In genomic region chr1:32031578-32032286, GRCh38 we compare ENCODE assay signal across 11 cellular contexts. TPM values are rescaled to one million over a fixed set of nuclear protein-coding genes. Genes with fewer than 3 reads are reported as not detected.
A peak's percentile ranks its signal among the peaks of the same experiment; 100 is the strongest.
DNase-seq lines count a peak whose midpoint lies in the region; ATAC-seq and TF ChIP-seq lines count a peak whose summit lies in the region.
"Had no signal": no experiment of that assay in that cellular context is flagged by ENCODE, and none has a peak within 500 bp of the region (broad histone marks: within the 10 kb centered on the region; RNA-seq: fewer than 3 reads in every experiment).

No MANE protein-coding gene starts in this region.

- H3K9me3 ChIP-seq in thoracic aorta, result no peaks in the 10 kb centered on the region
- H3K9me3 ChIP-seq: BE2C had no signal

- H3K4me1 ChIP-seq in thoracic aorta (ENCODE audit: control insufficient read depth in 1 of 2, low read depth in 2 of 2), result peaks cover 9 to 41% of the 10 kb centered on the region in 2 donors
- H3K4me1 ChIP-seq: BE2C had no signal

- intact Hi-C loops in activated T-helper 2 cell treated with anti-CD3 and anti-CD28 coated beads, Interferon-gamma antibody, Interleukin-2, Interleukin-4, amounts not matched to agents 10 μg/mL and 5 μg/mL and 100 μg/mL, durations not matched to agents 14 hours and 24 hours and 36 hours (cut with micrococcal nuclease), result no loop called here

- H3K36me3 ChIP-seq in thoracic aorta, result peaks cover 23% of the 10 kb centered on the region

- no peaks in the 10 kb centered on the region for H3K9me3 Mint-ChIP-seq in activated naive CD8-positive, alpha-beta T cell (ENCODE audit: low read depth)
- H3K9me3 Mint-ChIP-seq in activated naive CD8-positive, alpha-beta T cell treated with anti-CD3 and anti-CD28 coated beads, Interleukin-2, amount 50 U/mL, for 24 hours, result no peaks in the 10 kb centered on the region
- no peaks in the 10 kb centered on the region for H3K9me3 Mint-ChIP-seq in activated T-helper 2 cell treated with anti-CD3 and anti-CD28 coated beads, Interferon-gamma antibody, Interleukin-2, Interleukin-4, amounts not matched to agents 10 μg/mL and 5 μg/mL and 100 μg/mL, durations not matched to agents 14 hours and 24 hours and 36 hours

- peaks cover 7% of the 10 kb centered on the region for H3K36me3 Mint-ChIP-seq in activated naive CD8-positive, alpha-beta T cell
- peaks cover 50% of the 10 kb centered on the region for H3K36me3 Mint-ChIP-seq in activated naive CD8-positive, alpha-beta T cell treated with anti-CD3 and anti-CD28 coated beads, Interleukin-2, amount 50 U/mL, for 24 hours (ENCODE audit: low read depth)
- peaks cover 66% of the 10 kb centered on the region for H3K36me3 Mint-ChIP-seq in activated T-helper 2 cell treated with anti-CD3 and anti-CD28 coated beads, Interferon-gamma antibody, Interleukin-2, Interleukin-4, amounts not matched to agents 10 μg/mL and 5 μg/mL and 100 μg/mL, durations not matched to agents 14 hours and 24 hours and 36 hours (ENCODE audit: low read depth)

- no peak for ATAC-seq in activated naive CD8-positive, alpha-beta T cell treated with anti-CD3 and anti-CD28 coated beads, Interleukin-2, amount 50 U/mL, for 24 hours
- ATAC-seq in thoracic aorta (ENCODE audit: insufficient number of reproducible peaks, low FRiP score, low read depth), result no peak
- no peak for ATAC-seq in GM18867 (IDR thresholded peaks at IDR 0.05; ENCODE audit: unreplicated experiment)
- ATAC-seq in GM19023 (IDR thresholded peaks at IDR 0.05; ENCODE audit: unreplicated experiment), result no peak

- H3K27me3 Mint-ChIP-seq in activated naive CD8-positive, alpha-beta T cell, result no peaks in the 10 kb centered on the region
- no peaks in the 10 kb centered on the region for H3K27me3 Mint-ChIP-seq in activated naive CD8-positive, alpha-beta T cell treated with anti-CD3 and anti-CD28 coated beads, Interleukin-2, amount 50 U/mL, for 24 hours
- no peaks in the 10 kb centered on the region for H3K27me3 Mint-ChIP-seq in activated T-helper 2 cell treated with anti-CD3 and anti-CD28 coated beads, Interferon-gamma antibody, Interleukin-2, Interleukin-4, amounts not matched to agents 10 μg/mL and 5 μg/mL and 100 μg/mL, durations not matched to agents 14 hours and 24 hours and 36 hours (ENCODE audit: low read depth)

- peak overlapping the region; percentile 19 for H3K4me3 ChIP-seq in thoracic aorta

- no peak overlapping the region for H3K4me3 Mint-ChIP-seq in activated naive CD8-positive, alpha-beta T cell
- H3K4me3 Mint-ChIP-seq in activated naive CD8-positive, alpha-beta T cell treated with anti-CD3 and anti-CD28 coated beads, Interleukin-2, amount 50 U/mL, for 24 hours, result no peak overlapping the region
- no peak overlapping the region for H3K4me3 Mint-ChIP-seq in activated T-helper 2 cell treated with anti-CD3 and anti-CD28 coated beads, Interferon-gamma antibody, Interleukin-2, Interleukin-4, amounts not matched to agents 10 μg/mL and 5 μg/mL and 100 μg/mL, durations not matched to agents 14 hours and 24 hours and 36 hours (ENCODE audit: low read depth)

- no peaks in the 10 kb centered on the region for H3K27me3 ChIP-seq in thoracic aorta (replicated peaks; ENCODE audit: insufficient read depth)
- H3K27me3 ChIP-seq: BE2C had no signal

- TF ChIP-seq CTCF in thoracic aorta (IDR thresholded peaks at IDR 0.05), result no peak

- peak overlapping the region; percentile 13 to 47 for H3K27ac ChIP-seq in thoracic aorta

- peaks cover 48% of the 10 kb centered on the region for H3K4me1 Mint-ChIP-seq in activated naive CD8-positive, alpha-beta T cell (ENCODE audit: low read depth)
- H3K4me1 Mint-ChIP-seq in activated naive CD8-positive, alpha-beta T cell treated with anti-CD3 and anti-CD28 coated beads, Interleukin-2, amount 50 U/mL, for 24 hours, result peaks cover 18% of the 10 kb centered on the region
- peaks cover 29% of the 10 kb centered on the region for H3K4me1 Mint-ChIP-seq in activated T-helper 2 cell treated with anti-CD3 and anti-CD28 coated beads, Interferon-gamma antibody, Interleukin-2, Interleukin-4, amounts not matched to agents 10 μg/mL and 5 μg/mL and 100 μg/mL, durations not matched to agents 14 hours and 24 hours and 36 hours (ENCODE audit: low read depth)

- peak overlapping the region; percentile 17 for H3K27ac Mint-ChIP-seq in activated naive CD8-positive, alpha-beta T cell
- H3K27ac Mint-ChIP-seq in activated naive CD8-positive, alpha-beta T cell treated with anti-CD3 and anti-CD28 coated beads, Interleukin-2, amount 50 U/mL, for 24 hours, result no peak overlapping the region
- H3K27ac Mint-ChIP-seq in activated T-helper 2 cell treated with anti-CD3 and anti-CD28 coated beads, Interferon-gamma antibody, Interleukin-2, Interleukin-4, amounts not matched to agents 10 μg/mL and 5 μg/mL and 100 μg/mL, durations not matched to agents 14 hours and 24 hours and 36 hours, result peak overlapping the region; percentile 8

- DNase-seq in activated naive CD8-positive, alpha-beta T cell treated with anti-CD3 and anti-CD28 coated beads, Interleukin-2, amount 50 U/mL, for 24 hours, result no peak
- DNase-seq in activated T-helper 2 cell treated with anti-CD3 and anti-CD28 coated beads, Interferon-gamma antibody, Interleukin-2, Interleukin-4, amounts not matched to agents 10 μg/mL and 5 μg/mL and 100 μg/mL, durations not matched to agents 14 hours and 24 hours and 36 hours (ENCODE audit: low spot score), result no peak
- DNase-seq in hepatic stellate cell (ENCODE audit: low spot score) (peak; percentile 73), thoracic aorta (ENCODE audit: low spot score) (no peak), mesenteric fat pad (ENCODE audit: low spot score) (no peak)
- DNase-seq: activated T-cell treated with anti-CD3 and anti-CD28 coated beads for 4 hours, BE2C, NCI-H2171 treated with DMSO at 0.1 percent for 48 hours had no signal

RNA-seq across cellular contexts. Expression of gene KHDRBS1, which starts 18.1 kb away (rescaled TPM):
- total RNA-seq in activated T-helper 2 cell treated with anti-CD3 and anti-CD28 coated beads, Interferon-gamma antibody, Interleukin-2, Interleukin-4, amounts not matched to agents 10 μg/mL and 5 μg/mL and 100 μg/mL, durations not matched to agents 14 hours and 24 hours and 36 hours, result 177 and 178 TPM in 2 replicates
- total RNA-seq in thoracic aorta (10 to 100 TPM; 45.5 to 82.6 TPM), mesenteric fat pad (80.1 TPM)

RNA-seq across cellular contexts. Expression of gene TMEM39B, which starts 41.0 kb away (rescaled TPM):
- total RNA-seq in activated T-helper 2 cell treated with anti-CD3 and anti-CD28 coated beads, Interferon-gamma antibody, Interleukin-2, Interleukin-4, amounts not matched to agents 10 μg/mL and 5 μg/mL and 100 μg/mL, durations not matched to agents 14 hours and 24 hours and 36 hours, result 32.5 and 34.5 TPM in 2 replicates
- total RNA-seq in thoracic aorta (1 to 10 TPM; 5.1 to 5.8 TPM), mesenteric fat pad (15.6 TPM)
